ENCODE assay signal across 19 cellular contexts in the genomic region with DNA sequence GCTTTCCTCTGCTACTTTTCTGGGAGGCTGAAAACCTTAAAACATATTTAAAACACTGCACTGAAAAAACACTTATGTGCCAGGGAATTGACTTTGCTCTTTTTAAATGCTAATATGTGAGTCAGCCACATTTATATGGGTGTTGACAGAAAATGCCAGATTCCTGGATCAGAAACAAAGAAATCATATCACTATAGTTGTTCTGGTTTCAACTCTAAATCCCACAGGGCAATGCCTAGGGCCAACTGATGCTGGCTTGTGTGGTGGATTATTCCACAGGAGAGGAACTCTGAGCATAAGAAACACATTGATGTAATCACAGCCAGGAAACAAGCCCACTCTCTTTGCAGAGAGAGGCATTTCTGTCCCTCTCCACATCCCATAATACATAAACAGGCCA.
"Had no signal": no experiment of that assay in that cellular context is flagged by ENCODE, and none has a peak within 500 bp of the region (broad histone marks: within the 10 kb centered on the region; RNA-seq: fewer than 3 reads in every experiment).

No MANE protein-coding gene starts in this region.

- H3K4me3 ChIP-seq: cardiac muscle cell, neural progenitor cell, prostate gland, right lobe of liver, stomach, testis had no signal

- H3K36me3 Mint-ChIP-seq: neural progenitor cell; stimulated activated effector memory CD8-positive, alpha-beta T cell treated with anti-CD3 and anti-CD28 coated beads, Interleukin-12 subunit alpha, Interleukin-12 subunit beta, amount 100 ng/mL, for 72 hours; type B pancreatic cell had no signal

- H3K27me3 ChIP-seq: cardiac muscle cell, neural progenitor cell, right lobe of liver, stomach, testis had no signal

- H3K27ac ChIP-seq: cardiac muscle cell, neural progenitor cell, prostate gland, right lobe of liver, testis had no signal

- DNase-seq: activated CD4-positive, CD25-positive, alpha-beta regulatory T cell treated with anti-CD3 and anti-CD28 coated beads, Interleukin-2, amount 50 U/mL, for 72 hours; activated effector memory CD4-positive, alpha-beta T cell treated with anti-CD3 and anti-CD28 coated beads, Interleukin-2, amount 50 U/mL, for 16 hours; activated naive CD4-positive, alpha-beta T cell treated with anti-CD3 and anti-CD28 coated beads, Interleukin-2, amount 50 U/mL, for 16 hours; activated T-cell treated with anti-CD3 and anti-CD28 coated beads, Interleukin-2, amount 50 U/mL, for 72 hours; aorta; effector CD8-positive, alpha-beta T cell; left ventricle myocardium superior; right lobe of liver; stimulated activated CD4-positive, alpha-beta T cell treated with anti-CD3 and anti-CD28 coated beads, Interleukin-4, amount 100 ng/mL, for 24 hours; stomach; testis had no signal

- H3K36me3 ChIP-seq: cardiac muscle cell, neural progenitor cell, prostate gland, right lobe of liver, stomach had no signal

- FAIRE-seq: endothelial cell of umbilical vein had no signal

- H3K9me3 ChIP-seq: prostate gland, right lobe of liver, stomach, testis had no signal

- H3K9ac ChIP-seq: neural progenitor cell had no signal

- H3K4me1 Mint-ChIP-seq: neural progenitor cell; stimulated activated effector memory CD8-positive, alpha-beta T cell treated with anti-CD3 and anti-CD28 coated beads, Interleukin-12 subunit alpha, Interleukin-12 subunit beta, amount 100 ng/mL, for 72 hours had no signal

- H3K27ac Mint-ChIP-seq: activated T-cell treated with anti-CD3 and anti-CD28 coated beads, Interleukin-2, amount 50 U/mL, for 72 hours; dendritic cell treated with granulocyte-macrophage colony-stimulating factor and Interleukin-4, amounts not matched to agents 40 ng/mL and 50 ng/mL, for 4 days; neural progenitor cell; stimulated activated effector memory CD8-positive, alpha-beta T cell treated with anti-CD3 and anti-CD28 coated beads, Interleukin-12 subunit alpha, Interleukin-12 subunit beta, amount 100 ng/mL, for 72 hours; T-helper 1 cell treated with Interleukin-12 subunit alpha and Interleukin-12 subunit beta and Interleukin-4 antibody, amounts not matched to agents 30 μg/mL and 1 μg/mL, for 36 hours; type B pancreatic cell had no signal

- H3K9me3 Mint-ChIP-seq: neural progenitor cell, type B pancreatic cell had no signal

- H3K4me2 ChIP-seq: neural progenitor cell had no signal

- H3K4me3 Mint-ChIP-seq: activated T-cell treated with anti-CD3 and anti-CD28 coated beads, Interleukin-2, amount 50 U/mL, for 72 hours; dendritic cell treated with granulocyte-macrophage colony-stimulating factor and Interleukin-4, amounts not matched to agents 40 ng/mL and 50 ng/mL, for 4 days; neural progenitor cell; stimulated activated effector memory CD8-positive, alpha-beta T cell treated with anti-CD3 and anti-CD28 coated beads, Interleukin-12 subunit alpha, Interleukin-12 subunit beta, amount 100 ng/mL, for 72 hours; T-helper 1 cell treated with Interleukin-12 subunit alpha and Interleukin-12 subunit beta and Interleukin-4 antibody, amounts not matched to agents 30 μg/mL and 1 μg/mL, for 36 hours; type B pancreatic cell had no signal

- H3K4me1 ChIP-seq: neural progenitor cell, prostate gland, right lobe of liver, testis had no signal

- H2AFZ ChIP-seq: neural progenitor cell had no signal

- H3K27me3 Mint-ChIP-seq: dendritic cell treated with granulocyte-macrophage colony-stimulating factor and Interleukin-4, amounts not matched to agents 40 ng/mL and 50 ng/mL, for 4 days; type B pancreatic cell had no signal
